Comparison of ENCODE assay signal across 1 cellular context in the genomic region with DNA sequence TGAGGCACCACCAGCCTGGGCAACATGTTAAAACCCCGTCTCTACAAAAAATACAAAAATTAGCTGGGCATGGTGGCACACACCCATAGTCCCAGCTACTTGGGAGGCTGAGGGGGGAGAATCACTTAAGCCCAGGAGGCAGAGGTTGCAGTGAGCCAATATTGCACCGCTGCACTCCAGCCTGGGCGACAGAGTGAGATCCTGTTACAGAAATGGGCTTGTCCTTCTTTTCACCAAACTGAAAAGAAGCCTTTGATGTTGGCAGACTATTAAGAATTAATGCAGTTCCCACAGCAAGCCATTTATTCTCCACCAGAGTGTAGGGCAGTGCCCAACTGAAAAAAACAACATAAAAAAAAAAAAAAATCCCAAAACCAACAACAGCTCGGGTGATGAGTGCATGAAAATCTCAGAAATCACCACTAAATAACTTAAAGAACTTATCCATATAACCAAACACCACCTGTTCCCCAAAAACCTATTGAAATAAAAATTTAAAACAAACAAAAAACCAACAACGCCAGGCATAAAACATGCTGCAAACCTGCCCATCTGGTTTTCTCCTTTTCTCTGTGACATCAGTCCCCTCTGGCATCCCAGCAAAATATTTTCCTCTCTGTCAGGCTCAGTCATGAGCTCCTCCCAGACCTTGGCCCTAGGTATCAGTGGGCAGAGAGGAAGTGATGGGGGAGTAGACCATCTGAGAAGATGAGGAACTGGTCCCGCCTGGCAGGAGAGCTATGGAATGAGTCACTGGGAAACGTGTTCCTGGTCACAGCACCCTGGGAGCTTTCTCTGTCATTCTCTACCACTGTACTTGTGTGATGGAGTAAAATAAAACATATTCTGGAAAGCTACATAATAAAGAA.
TF ChIP-seq lines count a peak whose summit lies in the region.

No MANE protein-coding gene starts in this region.

TF ChIP-seq in GM12878, 131 proteins besides CTCF, POLR2A, EP300 and RAD21:
- TF ChIP-seq ZNF687 (IDR thresholded peaks at IDR 0.05): no peak
- no peak for TF ChIP-seq KLF5 (IDR thresholded peaks at IDR 0.05; ENCODE audit: partially characterized antibody)
- TF ChIP-seq SPI1 (IDR thresholded peaks at IDR 0.05; ENCODE audit: borderline replicate concordance, insufficient read depth, low read depth, low read length): peak; percentile 68; the same call in 1 of the 2 replicates
- no peak for TF ChIP-seq ZNF217 (IDR thresholded peaks at IDR 0.05)
- TF ChIP-seq JUNB (IDR thresholded peaks at IDR 0.05): no peak
- no peak for TF ChIP-seq BMI1 (IDR thresholded peaks at IDR 0.05; ENCODE audit: borderline replicate concordance)
- TF ChIP-seq CBX5 (IDR thresholded peaks at IDR 0.05; ENCODE audit: low read depth): no peak
- no peak for TF ChIP-seq TCF7 (IDR thresholded peaks at IDR 0.05; ENCODE audit: borderline replicate concordance)
- no peak for TF ChIP-seq ELK1 (IDR thresholded peaks at IDR 0.05; ENCODE audit: low read depth, low read length)
- TF ChIP-seq GABPA (IDR thresholded peaks at IDR 0.05; ENCODE audit: low read depth): no peak
- TF ChIP-seq NFXL1 (IDR thresholded peaks at IDR 0.05; ENCODE audit: borderline replicate concordance): no peak
- TF ChIP-seq TCF3 (IDR thresholded peaks at IDR 0.05; ENCODE audit: borderline replicate concordance, insufficient read depth, low read depth, low read length): no peak
- no peak for TF ChIP-seq PBX3 (IDR thresholded peaks at IDR 0.05; ENCODE audit: insufficient replicate concordance, low read depth, low read length)
- TF ChIP-seq SRF (IDR thresholded peaks at IDR 0.05; ENCODE audit: low read depth in 2 of 2, low read length in 2 of 2): no peak
- TF ChIP-seq PAX5 (IDR thresholded peaks at IDR 0.05; ENCODE audit: borderline replicate concordance, low read depth, low read length): no peak
- TF ChIP-seq, protein P1, sequence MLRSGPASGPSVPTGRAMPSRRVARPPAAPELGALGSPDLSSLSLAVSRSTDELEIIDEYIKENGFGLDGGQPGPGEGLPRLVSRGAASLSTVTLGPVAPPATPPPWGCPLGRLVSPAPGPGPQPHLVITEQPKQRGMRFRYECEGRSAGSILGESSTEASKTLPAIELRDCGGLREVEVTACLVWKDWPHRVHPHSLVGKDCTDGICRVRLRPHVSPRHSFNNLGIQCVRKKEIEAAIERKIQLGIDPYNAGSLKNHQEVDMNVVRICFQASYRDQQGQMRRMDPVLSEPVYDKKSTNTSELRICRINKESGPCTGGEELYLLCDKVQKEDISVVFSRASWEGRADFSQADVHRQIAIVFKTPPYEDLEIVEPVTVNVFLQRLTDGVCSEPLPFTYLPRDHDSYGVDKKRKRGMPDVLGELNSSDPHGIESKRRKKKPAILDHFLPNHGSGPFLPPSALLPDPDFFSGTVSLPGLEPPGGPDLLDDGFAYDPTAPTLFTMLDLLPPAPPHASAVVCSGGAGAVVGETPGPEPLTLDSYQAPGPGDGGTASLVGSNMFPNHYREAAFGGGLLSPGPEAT (IDR thresholded peaks at IDR 0.05; ENCODE audit: low read depth): no peak
- peak; percentile 64 for TF ChIP-seq EED (IDR thresholded peaks at IDR 0.05; ENCODE audit: low read depth)
- TF ChIP-seq, protein P2, sequence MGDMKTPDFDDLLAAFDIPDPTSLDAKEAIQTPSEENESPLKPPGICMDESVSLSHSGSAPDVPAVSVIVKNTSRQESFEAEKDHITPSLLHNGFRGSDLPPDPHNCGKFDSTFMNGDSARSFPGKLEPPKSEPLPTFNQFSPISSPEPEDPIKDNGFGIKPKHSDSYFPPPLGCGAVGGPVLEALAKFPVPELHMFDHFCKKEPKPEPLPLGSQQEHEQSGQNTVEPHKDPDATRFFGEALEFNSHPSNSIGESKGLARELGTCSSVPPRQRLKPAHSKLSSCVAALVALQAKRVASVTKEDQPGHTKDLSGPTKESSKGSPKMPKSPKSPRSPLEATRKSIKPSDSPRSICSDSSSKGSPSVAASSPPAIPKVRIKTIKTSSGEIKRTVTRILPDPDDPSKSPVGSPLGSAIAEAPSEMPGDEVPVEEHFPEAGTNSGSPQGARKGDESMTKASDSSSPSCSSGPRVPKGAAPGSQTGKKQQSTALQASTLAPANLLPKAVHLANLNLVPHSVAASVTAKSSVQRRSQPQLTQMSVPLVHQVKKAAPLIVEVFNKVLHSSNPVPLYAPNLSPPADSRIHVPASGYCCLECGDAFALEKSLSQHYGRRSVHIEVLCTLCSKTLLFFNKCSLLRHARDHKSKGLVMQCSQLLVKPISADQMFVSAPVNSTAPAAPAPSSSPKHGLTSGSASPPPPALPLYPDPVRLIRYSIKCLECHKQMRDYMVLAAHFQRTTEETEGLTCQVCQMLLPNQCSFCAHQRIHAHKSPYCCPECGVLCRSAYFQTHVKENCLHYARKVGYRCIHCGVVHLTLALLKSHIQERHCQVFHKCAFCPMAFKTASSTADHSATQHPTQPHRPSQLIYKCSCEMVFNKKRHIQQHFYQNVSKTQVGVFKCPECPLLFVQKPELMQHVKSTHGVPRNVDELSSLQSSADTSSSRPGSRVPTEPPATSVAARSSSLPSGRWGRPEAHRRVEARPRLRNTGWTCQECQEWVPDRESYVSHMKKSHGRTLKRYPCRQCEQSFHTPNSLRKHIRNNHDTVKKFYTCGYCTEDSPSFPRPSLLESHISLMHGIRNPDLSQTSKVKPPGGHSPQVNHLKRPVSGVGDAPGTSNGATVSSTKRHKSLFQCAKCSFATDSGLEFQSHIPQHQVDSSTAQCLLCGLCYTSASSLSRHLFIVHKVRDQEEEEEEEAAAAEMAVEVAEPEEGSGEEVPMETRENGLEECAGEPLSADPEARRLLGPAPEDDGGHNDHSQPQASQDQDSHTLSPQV (IDR thresholded peaks at IDR 0.05): no peak
- TF ChIP-seq ZZZ3 (IDR thresholded peaks at IDR 0.05; ENCODE audit: control insufficient read depth, insufficient read length, low read depth): no peak
- no peak for TF ChIP-seq PAX8 (IDR thresholded peaks at IDR 0.05)
- no peak for TF ChIP-seq PKNOX1 (IDR thresholded peaks at IDR 0.05)
- peak; percentile 17 to 35; a peak in 2 of 4 replicates for TF ChIP-seq IKZF2 (IDR thresholded peaks at IDR 0.05)
- no peak for TF ChIP-seq ZBTB40 (IDR thresholded peaks at IDR 0.05; ENCODE audit: borderline replicate concordance)
- no peak for TF ChIP-seq ESRRA (IDR thresholded peaks at IDR 0.05; ENCODE audit: low read length)
- TF ChIP-seq PML (IDR thresholded peaks at IDR 0.05; ENCODE audit: low read length): no peak
- TF ChIP-seq NR2F1 (conservative IDR thresholded peaks at IDR 0.05): no peak
- TF ChIP-seq CHD4 (IDR thresholded peaks at IDR 0.05): no peak
